ENCODE assay signal across 22 cellular contexts in genomic region chr4:16161866-16162408, GRCh38.
DNase-seq lines count a peak whose midpoint lies in the region; ATAC-seq and TF ChIP-seq lines count a peak whose summit lies in the region.
"Had no signal": no experiment of that assay in that cellular context is flagged by ENCODE, and none has a peak within 500 bp of the region (broad histone marks: within the 10 kb centered on the region; RNA-seq: fewer than 3 reads in every experiment).

No MANE protein-coding gene starts in this region.

- H3K4me2 ChIP-seq in hepatocyte: no peak overlapping the region

- H3K79me2 ChIP-seq in hepatocyte: no peaks in the 10 kb centered on the region

- in situ Hi-C loops in SK-MEL-5 (cut with HindIII; ENCODE audit: low pct_unique_long_range_greater_than_20kb, low sequenced_read_pairs): no loop called here

- no peaks in the 10 kb centered on the region for H3K9me3 ChIP-seq in left ventricle myocardium inferior (replicated peaks)
- H3K9me3 ChIP-seq in heart left ventricle: peaks cover 0 to 2% (median 0%) of the 10 kb centered on the region in 12 donors
- no peaks in the 10 kb centered on the region for H3K9me3 ChIP-seq in hepatocyte (ENCODE audit: low read depth)
- H3K9me3 ChIP-seq: gastroesophageal sphincter, spleen had no signal

- H3K36me3 ChIP-seq in left ventricle myocardium inferior (peaks cover 60% of the 10 kb centered on the region), heart left ventricle (peaks cover 0 to 64% (median 54%) of the 10 kb centered on the region in 9 donors), hepatocyte (replicated peaks; ENCODE audit: insufficient read depth, low read depth) (no peaks in the 10 kb centered on the region)
- H3K36me3 ChIP-seq: brain microvascular endothelial cell had no signal

- H3K27me3 ChIP-seq in left ventricle myocardium inferior (ENCODE audit: low read depth) (no peaks in the 10 kb centered on the region), heart left ventricle (no peaks in the 10 kb centered on the region), hepatocyte (no peaks in the 10 kb centered on the region)
- H3K27me3 ChIP-seq: brain microvascular endothelial cell, gastroesophageal sphincter, spleen had no signal

- WGBS in heart left ventricle, 4 donors: 81 to 86% (median 83%) methylated on average over 5 of the region's 5 CpGs
- WGBS in hepatocyte (ENCODE audit: low lambda C conversion rate, missing lambda C conversion rate): 84% methylated on average over 5 of the region's 5 CpGs

- no peak overlapping the region for H3K4me3 ChIP-seq in left ventricle myocardium inferior
- H3K4me3 ChIP-seq in heart left ventricle: no peak overlapping the region
- no peak overlapping the region for H3K4me3 ChIP-seq in hepatocyte
- H3K4me3 ChIP-seq: gastroesophageal sphincter, spleen had no signal

- intact Hi-C loops in left ventricle myocardium inferior (cut with micrococcal nuclease) (no loop called here), heart left ventricle (cut with DNase I) (loop anchor here in 3 of 10 donors (10.0 kb wide), 3 partner anchors 107 to 137 kb away; no protein-coding TSS in a partner anchor)

- H3K4me1 ChIP-seq in left ventricle myocardium inferior (peaks cover 35% of the 10 kb centered on the region), heart left ventricle (peaks cover 0 to 24% (median 6%) of the 10 kb centered on the region in 12 donors), hepatocyte (ENCODE audit: insufficient read depth) (peaks cover 30% of the 10 kb centered on the region)
- H3K4me1 ChIP-seq: gastroesophageal sphincter, spleen had no signal

- TF ChIP-seq CTCF in left ventricle myocardium inferior (IDR thresholded peaks at IDR 0.05; ENCODE audit: borderline replicate concordance): peak; percentile 19
- TF ChIP-seq CTCF in heart left ventricle (IDR thresholded peaks at IDR 0.05): no peak
- TF ChIP-seq CTCF in hepatocyte (IDR thresholded peaks at IDR 0.05; ENCODE audit: poor library complexity): peak; percentile 23

- H3K9me2 ChIP-seq in hepatocyte (replicated peaks; ENCODE audit: insufficient read depth): no peaks in the 10 kb centered on the region

- H2AFZ ChIP-seq in hepatocyte: no peak overlapping the region

- DNase-seq in left ventricle myocardium inferior (no peak), heart left ventricle (no peak), SK-MEL-5 (ENCODE audit: low read depth, low spot score) (peak; percentile 1), hepatocyte (ENCODE audit: low spot score) (no peak), GM19238 (ENCODE audit: insufficient read length, low spot score) (no peak), nucleus accumbens (lab: John Stamatoyannopoulos, UW) (no peak)
- DNase-seq in stimulated activated CD4-positive, alpha-beta T cell treated with anti-CD3 and anti-CD28 coated beads, Interleukin-4, amount 100 ng/mL, for 1 hour: no peak
- DNase-seq: brain microvascular endothelial cell; DMS 273 treated with DMSO at 0.1 percent for 48 hours; effector memory CD4-positive, alpha-beta T cell; GF-D8; HCEC 1CT; IMR-90; NCI-H1436; NCI-H524 treated with DMSO at 0.1 percent for 48 hours; occipital lobe; RPMI8226; spleen; substantia nigra; T1000 had no signal

- no peaks in the 10 kb centered on the region for H4K20me1 ChIP-seq in hepatocyte (ENCODE audit: insufficient read depth, poor library complexity, severe bottlenecking)

- TF ChIP-seq POLR2A in heart left ventricle (IDR thresholded peaks at IDR 0.05): no peak

- H3K27ac ChIP-seq in left ventricle myocardium inferior (replicated peaks) (no peak overlapping the region), heart left ventricle (no peak overlapping the region), hepatocyte (no peak overlapping the region)
- H3K27ac ChIP-seq: brain microvascular endothelial cell, C4-2B, gastroesophageal sphincter had no signal

- ATAC-seq in heart left ventricle: no peak
- ATAC-seq: gastroesophageal sphincter had no signal

Comparison
In these comparisons a context has a peak if more than half of its experiments do, and no peak if none do; other contexts are left out.
1. CTCF ChIP-seq: peak in left ventricle myocardium inferior (single experiment) and hepatocyte (single experiment); none in heart left ventricle (0 of 12).